1 cellular context compared by ENCODE assay signal in the genomic region with DNA sequence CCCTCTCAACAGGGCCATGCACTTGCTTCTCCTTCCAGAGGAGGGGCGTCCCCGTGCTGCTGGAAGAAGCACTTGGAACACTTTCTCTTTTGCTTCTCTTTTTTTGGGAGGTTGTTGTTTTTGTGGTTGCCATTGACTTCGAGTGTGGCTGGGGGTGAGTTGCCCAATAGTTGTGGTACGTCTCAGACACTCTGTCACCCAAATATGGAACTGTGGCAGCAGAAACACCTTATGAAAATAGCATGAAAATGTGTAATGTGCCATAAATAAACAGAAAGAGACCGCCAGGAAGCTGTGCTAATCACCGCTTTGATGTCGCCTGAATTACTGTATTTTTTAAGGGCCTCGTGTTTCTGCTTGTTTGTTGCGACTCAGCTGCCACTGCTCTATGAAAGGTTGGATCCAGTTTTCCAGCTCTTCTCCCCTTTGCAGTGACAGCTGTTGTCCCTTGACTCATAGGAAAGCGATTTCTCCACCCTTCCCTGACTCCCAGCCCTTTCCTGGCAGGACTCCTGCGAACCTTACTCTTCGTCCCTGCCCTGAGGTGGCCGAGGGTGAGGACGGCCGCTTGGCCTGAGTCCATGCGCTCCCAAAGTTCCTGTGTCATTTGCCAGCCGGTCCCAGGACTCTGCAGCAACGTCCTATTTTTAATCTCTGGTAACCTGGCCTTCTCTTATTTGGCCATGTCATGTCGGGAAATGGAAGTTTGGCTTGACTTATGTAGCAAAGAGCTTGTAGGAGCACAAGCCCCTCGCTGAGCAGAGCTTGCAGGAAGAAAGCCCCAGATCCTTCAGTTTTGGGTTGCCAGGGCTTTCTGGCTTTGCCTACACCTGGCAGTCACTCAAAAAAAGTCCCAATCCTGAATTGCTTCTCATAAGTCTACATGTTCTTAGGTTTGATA.
A peak's percentile ranks its signal among the peaks of the same experiment; 100 is the strongest.
TF ChIP-seq lines count a peak whose summit lies in the region.

No MANE protein-coding gene starts in this region.

TF ChIP-seq in HepG2, 621 proteins besides CTCF, POLR2A, EP300 and RAD21 (continued from another document):
- TF ChIP-seq, protein P1, sequence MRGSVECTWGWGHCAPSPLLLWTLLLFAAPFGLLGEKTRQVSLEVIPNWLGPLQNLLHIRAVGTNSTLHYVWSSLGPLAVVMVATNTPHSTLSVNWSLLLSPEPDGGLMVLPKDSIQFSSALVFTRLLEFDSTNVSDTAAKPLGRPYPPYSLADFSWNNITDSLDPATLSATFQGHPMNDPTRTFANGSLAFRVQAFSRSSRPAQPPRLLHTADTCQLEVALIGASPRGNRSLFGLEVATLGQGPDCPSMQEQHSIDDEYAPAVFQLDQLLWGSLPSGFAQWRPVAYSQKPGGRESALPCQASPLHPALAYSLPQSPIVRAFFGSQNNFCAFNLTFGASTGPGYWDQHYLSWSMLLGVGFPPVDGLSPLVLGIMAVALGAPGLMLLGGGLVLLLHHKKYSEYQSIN (CRISPR knock-in tag; IDR thresholded peaks at IDR 0.05; ENCODE audit: borderline replicate concordance), result no peak
- TF ChIP-seq BRD4 (CRISPR knock-in tag; IDR thresholded peaks at IDR 0.05) (0 out of 2 replicates have a peak, but pooled peaks have one; percentile 29), FOSL2 (CRISPR knock-in tag; IDR thresholded peaks at IDR 0.05) (peak; percentile 68)
